13 cellular contexts compared by ENCODE assay signal in the genomic region with DNA sequence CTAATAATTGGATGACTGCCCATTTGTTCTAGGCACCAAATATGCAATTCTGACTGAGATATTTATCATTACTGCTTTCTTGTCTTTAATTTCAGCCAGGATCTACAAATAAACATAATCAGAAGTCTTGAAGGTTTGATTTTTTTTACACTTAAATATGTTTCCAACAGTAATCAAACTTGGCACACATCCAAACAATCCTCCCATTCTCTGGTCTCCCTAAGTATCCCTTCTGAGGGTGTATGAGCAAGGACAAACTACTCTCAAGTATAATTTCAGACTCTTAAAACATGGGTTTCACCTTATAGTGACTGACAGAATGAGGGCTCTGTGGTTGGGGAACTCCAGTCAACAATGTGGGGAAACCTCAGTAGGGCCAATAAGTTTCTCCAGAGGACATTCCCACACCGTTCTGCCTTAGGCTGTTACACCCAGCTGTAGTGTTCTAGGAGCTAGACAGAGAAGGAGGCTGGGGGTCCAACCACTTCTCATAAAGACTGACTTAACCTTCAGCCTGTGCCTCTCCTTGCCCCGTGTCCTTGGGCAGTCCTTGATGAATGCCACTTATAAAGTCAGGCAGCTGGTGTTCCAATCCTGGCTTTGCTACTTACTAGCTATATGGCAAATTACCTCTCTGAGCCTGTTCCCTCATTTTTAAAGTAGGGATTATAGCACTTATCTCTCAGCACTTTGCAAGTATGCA. TPM values are rescaled to one million over a fixed set of nuclear protein-coding genes. Genes with fewer than 3 reads are reported as not detected.
DNase-seq lines count a peak whose midpoint lies in the region; ATAC-seq, FAIRE-seq and TF ChIP-seq lines count a peak whose summit lies in the region.
"Had no signal": no experiment of that assay in that cellular context is flagged by ENCODE, and none has a peak within 500 bp of the region (broad histone marks: within the 10 kb centered on the region; RNA-seq: fewer than 3 reads in every experiment).

No MANE protein-coding gene starts in this region.

- H3K4me1 ChIP-seq in A549 (peaks cover 32% of the 10 kb centered on the region), GM12878 (ENCODE audit: control insufficient read depth, insufficient read depth, low read length) (no peaks in the 10 kb centered on the region), lung (ENCODE audit: control insufficient read depth in 2 of 2, insufficient read depth in 2 of 2, low read length in 2 of 2) (peaks cover 0 to 4% of the 10 kb centered on the region in 2 donors)

- no TSS peak for BruUV-seq in GM12878 (replicated peaks; lab: Mats Ljungman, UMichigan)

- H3K36me3 ChIP-seq in GM12878 (ENCODE audit: control insufficient read depth in 2 of 2, insufficient read depth in 2 of 2, low read length in 1 of 2) = no peaks in the 10 kb centered on the region
- no peaks in the 10 kb centered on the region for H3K36me3 ChIP-seq in lung (ENCODE audit: control insufficient read depth in 2 of 2, insufficient read depth in 2 of 2, low read length in 2 of 2)

- CTCF ChIA-PET in A549 (lab: Yijun Ruan, JAX) (no interaction called here), GM12878 (lab: Yijun Ruan, JAX) (interaction anchor here (0.6 to 2.2 kb wide), 3 partner anchors 9 to 464 kb away, joined by 3 to 8 read pairs (median 3); no protein-coding TSS in a partner anchor)

- H3K27ac ChIP-seq in A549 (peak overlapping the region; percentile 3 to 75; a peak in 4 of 6 replicates), GM12878 (ENCODE audit: control insufficient read depth, insufficient read depth) (no peak overlapping the region), lung (ENCODE audit: low read depth in 1 of 2, low read length in 1 of 2) (peak overlapping the region; percentile 64 to 92)

- FAIRE-seq in A549 (lab: Jason Lieb, UNC) (no peak), GM12878 (lab: Jason Lieb, UNC) (no peak)
- FAIRE-seq: GM12892 had no signal

- in situ Hi-C loops in GM12878 (cut with MboI) = no loop called here

- H3K4me3 ChIP-seq in A549 (no peak overlapping the region), GM12878 (no peak overlapping the region), lung (no peak overlapping the region)

- WGBS in A549 (ENCODE audit: missing lambda C conversion rate) = 86% methylated on average over 2 of the region's 2 CpGs
- 0% methylated on average over 2 of the region's 2 CpGs for WGBS in GM12878 (ENCODE audit: insufficient coverage, insufficient replicate concordance, low lambda C conversion rate, missing lambda C conversion rate)
- 60 to 67% methylated on average over 2 of the region's 2 CpGs for WGBS in lung, 2 donors

- H3K9me3 ChIP-seq in A549 (no peaks in the 10 kb centered on the region), GM12878 (replicated peaks; ENCODE audit: control insufficient read depth, insufficient read depth, low read length) (no peaks in the 10 kb centered on the region), lung (ENCODE audit: control insufficient read depth in 2 of 2, insufficient read depth in 1 of 2, low read length in 1 of 2) (no peaks in the 10 kb centered on the region)

- TF ChIP-seq CTCF in A549 (IDR thresholded peaks at IDR 0.05) (no peak), GM12878 (IDR thresholded peaks at IDR 0.05 in 2 of 3, conservative IDR thresholded peaks at IDR 0.05 in 1 of 3; ENCODE audit: control insufficient read depth in 2 of 3, extremely low read depth in 1 of 3, insufficient read depth in 1 of 3, low read depth in 3 of 3, low read length in 3 of 3) (no peak), lung (IDR thresholded peaks at IDR 0.05; ENCODE audit: control extremely low read depth, extremely low read depth) (no peak)

- SMC1A ChIA-PET in GM12878 (lab: Charles Lee; ENCODE audit: uncharacterized antibody, unreplicated experiment) = interaction anchor here (1.2 to 1.7 kb wide), 3 partner anchors 9 to 34 kb away, joined by 3 to 4 read pairs (median 4); no protein-coding TSS in a partner anchor

- H2AFZ ChIP-seq in GM12878 (ENCODE audit: control insufficient read depth, low read depth, low read length) = no peak overlapping the region

- H3K79me2 ChIP-seq in GM12878 (ENCODE audit: control insufficient read depth, insufficient read depth, low read length) = no peaks in the 10 kb centered on the region

- H3K4me2 ChIP-seq in A549 (peak overlapping the region; percentile 80), GM12878 (ENCODE audit: control insufficient read depth, insufficient read depth) (no peak overlapping the region)

- POLR2A ChIA-PET in A549 (lab: Yijun Ruan, JAX) = no interaction called here
- POLR2A ChIA-PET in GM12878 (lab: Charles Lee) = interaction anchor here (0.5 to 0.6 kb wide), 2 partner anchors 119 to 1713 kb away, joined by 3 to 7 read pairs; no protein-coding TSS in a partner anchor

- H3K9ac ChIP-seq in GM12878 (ENCODE audit: control insufficient read depth, insufficient read depth, low read length) = no peak overlapping the region

- DNase-seq in A549 (ENCODE audit: low read depth in 1 of 2, low spot score in 1 of 2) = no peak
- DNase-seq in GM12878 (ENCODE audit: low read depth, low spot score) = peak; percentile 9
- no peak for DNase-seq in lung (ENCODE audit: low spot score)
- no peak for DNase-seq in T-helper 1 cell
- DNase-seq in midbrain (lab: John Stamatoyannopoulos, UW) = no peak
- DNase-seq in NCI-H226 = no peak
- DNase-seq: activated CD4-positive, alpha-beta T cell treated with anti-CD3 and anti-CD28 coated beads, Interleukin-2, amount 10 ng/mL, durations not matched to agents 7 days and 5 days; activated gamma-delta T cell treated with Interleukin-2 at 50 U/mL for 16 hours; stimulated activated CD4-positive, alpha-beta T cell treated with anti-CD3 and anti-CD28 coated beads, Interleukin-1b, Interleukin-23, amount 100 ng/mL, for 48 hours had no signal

- TF ChIP-seq EP300 in A549 (IDR thresholded peaks at IDR 0.05) (no peak), GM12878 (IDR thresholded peaks at IDR 0.05; ENCODE audit: borderline replicate concordance in 1 of 2, control insufficient read depth in 1 of 2, low read depth in 2 of 2, low read length in 2 of 2) (no peak)

- intact Hi-C loops in GM12878 (cut with micrococcal nuclease; ENCODE audit: unreplicated experiment) = no loop called here

- ATAC-seq in A549 (no peak), HG02610 (IDR thresholded peaks at IDR 0.05; ENCODE audit: unreplicated experiment) (peak; percentile 83), GM12878 (peak; percentile 87), lung (ENCODE audit: insufficient read depth, low FRiP score) (no peak), HG03175 (IDR thresholded peaks at IDR 0.05; ENCODE audit: unreplicated experiment) (no peak)

- no peak for TF ChIP-seq RAD21 in A549 (conservative IDR thresholded peaks at IDR 0.05 in 1 of 2, IDR thresholded peaks at IDR 0.05 in 1 of 2)
- TF ChIP-seq RAD21 in GM12878 (IDR thresholded peaks at IDR 0.05; ENCODE audit: insufficient read depth, low read depth, low read length) = no peak

- 0 out of 4 replicates have a peak, but pooled peaks cover 0 to 3% of the 10 kb centered on the region in 2 experiments for H3K27me3 ChIP-seq in GM12878 (replicated peaks in 1 of 2; ENCODE audit: control insufficient read depth in 2 of 2, insufficient read depth in 2 of 2, low read length in 1 of 2)
- H3K27me3 ChIP-seq in lung (ENCODE audit: control insufficient read depth, insufficient read depth) = no peaks in the 10 kb centered on the region

- H4K20me1 ChIP-seq in GM12878 (ENCODE audit: control insufficient read depth, insufficient read depth) = no peaks in the 10 kb centered on the region

- TF ChIP-seq POLR2A in A549 (IDR thresholded peaks at IDR 0.05; ENCODE audit: low read length) (no peak), GM12878 (IDR thresholded peaks at IDR 0.05; ENCODE audit: low read depth, low read length) (no peak)

- RAD21 ChIA-PET in GM12878 (lab: Charles Lee; ENCODE audit: unreplicated experiment) = no interaction called here

TF ChIP-seq in A549, 52 proteins besides CTCF, POLR2A, EP300 and RAD21 (continues in another document):
- TF ChIP-seq, protein P1, sequence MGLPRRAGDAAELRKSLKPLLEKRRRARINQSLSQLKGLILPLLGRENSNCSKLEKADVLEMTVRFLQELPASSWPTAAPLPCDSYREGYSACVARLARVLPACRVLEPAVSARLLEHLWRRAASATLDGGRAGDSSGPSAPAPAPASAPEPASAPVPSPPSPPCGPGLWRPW (IDR thresholded peaks at IDR 0.05) = no peak
- TF ChIP-seq GATA3 (IDR thresholded peaks at IDR 0.05; ENCODE audit: borderline replicate concordance) (no peak), RCOR1 (IDR thresholded peaks at IDR 0.05; ENCODE audit: low read depth, low read length) (no peak)

RNA-seq across cellular contexts. Expression of a gene that starts 1.5 kb away (rescaled TPM):
- polyA plus RNA-seq in A549 (2011; rRNA removed) (0.92 and 1.2 TPM in 2 replicates), A549 (2017; fragmentation: RNase III; extraction: RNeasy Plus Mini Kit Qiagen cat#74134 plus additional on column Dnase treatment) (2.6 to 3.1 TPM (median 3.1 TPM) in 3 replicates), GM12878 (2011; rRNA removed) (not detected in 2 replicates), GM12878 (2014; fragmentation: Illumina TruSeq; extraction: Trizol) (not detected in 2 replicates), GM12878 (2014; fragmentation: Nextera tagmentation; extraction: Ambion mirVana) (under 1 TPM in 1 of 2 experiments, not detected in 1; 0.03 TPM), GM12878 (2014; rRNA removed) (0.04 TPM in 1 of 2 replicates, not detected in the other), GM12878 (2016; fragmentation: Nextera tagmentation; extraction: Ambion mirVana) (under 1 TPM; 0.05 to 0.09 TPM), lung (10 to 100 TPM; 10.5 to 16.7 TPM)
- polyA plus RNA-seq in A549 (2012; cell fraction: cytosol; rRNA removed) = 0.14 and 0.22 TPM in 2 replicates
- 0.23 and 0.24 TPM in 2 replicates for polyA plus RNA-seq in A549 (2012; cell fraction: nucleus; rRNA removed)
- 0.41 and 0.92 TPM in 2 replicates for polyA minus RNA-seq in A549 (2011; rRNA and poly(A)+ RNA removed)
- not detected in 2 replicates for total RNA-seq in GM12878 (2013; cell fraction: nucleolus; rRNA removed)
- total RNA-seq in GM12878 (2014; rRNA removed) (under 0.01 TPM in 1 of 2 replicates, not detected in the other), GM12878 (2014; rRNA removed; fragmentation: Illumina TruSeq; extraction: Trizol) (not detected in 2 replicates), GM12878 (2021) (0.05 TPM in 1 of 2 replicates, not detected in the other), lung (10 to 100 TPM; 27.3 to 32.2 TPM)
- not detected for polyA plus RNA-seq in GM12878 (2011; ENCODE audit: low read depth)
- polyA plus RNA-seq in GM12878 (2011; cell fraction: cytosol; rRNA removed) = not detected in 2 replicates
- polyA plus RNA-seq in GM12878 (2011; cell fraction: nucleus; rRNA removed) = 0.01 TPM in 1 of 2 replicates, not detected in the other
- polyA plus RNA-seq in GM12878 (2012) = 0.07 TPM in 1 of 2 replicates, not detected in the other
- polyA minus RNA-seq in GM12878 (2011; rRNA and poly(A)+ RNA removed) = not detected in 2 replicates
- not detected in 2 replicates for polyA minus RNA-seq in GM12878 (2011; cell fraction: cytosol; rRNA and poly(A)+ RNA removed)
- not detected in 2 replicates for polyA minus RNA-seq in GM12878 (2011; cell fraction: nucleus; rRNA and poly(A)+ RNA removed)
- total RNA-seq: activated CD4-positive, alpha-beta T cell treated with anti-CD3 and anti-CD28 coated beads, Interleukin-2, amount 10 ng/mL, durations not matched to agents 7 days and 5 days; T-helper 2 cell treated with Interferon-gamma antibody and Interleukin-4, amounts not matched to agents 100 ng/mL and 5 ng/mL, for 36 hours had no signal

Comparison
In these comparisons a context has a peak if more than half of its experiments do, and no peak if none do; other contexts are left out.
1. ATAC-seq: peak in HG02610 (single experiment) and GM12878 (single experiment); none in A549 (0 of 2), lung (single experiment) and HG03175 (single experiment).